Comparison of ENCODE assay signal across 9 cellular contexts in the genomic region with DNA sequence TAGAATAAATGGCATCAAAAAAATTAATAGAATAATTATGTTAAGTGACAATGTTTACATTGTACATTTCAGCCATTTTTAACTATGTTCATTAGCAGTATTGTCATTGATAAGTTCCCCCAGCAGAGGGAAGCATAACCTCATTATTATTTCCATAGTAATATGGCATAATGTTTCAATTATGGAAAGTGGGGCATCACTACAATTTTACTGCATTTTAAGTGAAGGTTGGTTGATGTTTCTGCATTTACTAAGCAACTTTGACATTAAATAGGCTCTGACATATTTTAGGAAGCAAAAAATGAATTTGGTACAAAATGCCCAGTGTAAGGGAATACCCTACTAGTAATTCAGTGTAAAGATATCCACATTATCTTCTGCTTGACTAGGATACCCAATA.
A peak's percentile ranks its signal among the peaks of the same experiment; 100 is the strongest.
DNase-seq lines count a peak whose midpoint lies in the region; ATAC-seq and TF ChIP-seq lines count a peak whose summit lies in the region.
"Had no signal": no experiment of that assay in that cellular context is flagged by ENCODE, and none has a peak within 500 bp of the region (broad histone marks: within the 10 kb centered on the region; RNA-seq: fewer than 3 reads in every experiment).

No MANE protein-coding gene starts in this region.

- DNase-seq in DMS153 treated with DMSO at 0.1 percent for 48 hours (lab: John Stamatoyannopoulos, UW; ENCODE audit: unreplicated experiment) (peak; percentile 8), DMS153 (lab: John Stamatoyannopoulos, UW) (no peak), GM20000 (ENCODE audit: low spot score) (peak; percentile 15), OCI-LY7 (ENCODE audit: low spot score) (peak; percentile 36), endothelial cell (ENCODE audit: low spot score) (no peak), osteoblast (ENCODE audit: insufficient read length, low spot score, missing footprints) (peak; percentile 64)
- no peak for DNase-seq in activated CD4-positive, alpha-beta memory T cell treated with anti-CD3 and anti-CD28 coated beads, Interleukin-2, amount 10 ng/mL, durations not matched to agents 7 days and 5 days

- CTCF ChIA-PET in OCI-LY7 (lab: Charles Lee; ENCODE audit: unreplicated experiment): no interaction called here
- CTCF ChIA-PET in activated CD4-positive, alpha-beta memory T cell treated with anti-CD3 and anti-CD28 coated beads, Interleukin-2, amount 10 ng/mL, durations not matched to agents 7 days and 5 days (lab: Charles Lee): no interaction called here

- peak; percentile 19 for TF ChIP-seq CTCF in GM20000 (IDR thresholded peaks at IDR 0.05; ENCODE audit: extremely low read depth, missing control alignments)
- TF ChIP-seq CTCF in OCI-LY7 (conservative IDR thresholded peaks at IDR 0.05; ENCODE audit: low read length): peak; percentile 86
- TF ChIP-seq CTCF in endothelial cell (IDR thresholded peaks at IDR 0.05; ENCODE audit: unreplicated experiment): peak; percentile 76
- TF ChIP-seq CTCF in osteoblast (IDR thresholded peaks at IDR 0.05; ENCODE audit: extremely low read depth, low read depth, low read length): peak; percentile 59

- H3K4me3 Mint-ChIP-seq in endothelial cell (ENCODE audit: unreplicated experiment): no peak overlapping the region
- no peak overlapping the region for H3K4me3 Mint-ChIP-seq in activated CD4-positive, alpha-beta memory T cell treated with anti-CD3 and anti-CD28 coated beads, Interleukin-2, amount 10 ng/mL, durations not matched to agents 7 days and 5 days

- H2AFZ ChIP-seq in OCI-LY7 (ENCODE audit: low read length): no peak overlapping the region
- H2AFZ ChIP-seq in osteoblast (ENCODE audit: low read length): no peak overlapping the region

- no peak overlapping the region for H3K4me2 ChIP-seq in OCI-LY7 (ENCODE audit: low read length)
- no peak overlapping the region for H3K4me2 ChIP-seq in osteoblast (ENCODE audit: insufficient read depth, low read length)
- H3K4me2 ChIP-seq: BLaER1 had no signal

- POLR2A ChIA-PET in OCI-LY7 (lab: Charles Lee): no interaction called here
- POLR2A ChIA-PET in activated CD4-positive, alpha-beta memory T cell treated with anti-CD3 and anti-CD28 coated beads, Interleukin-2, amount 10 ng/mL, durations not matched to agents 7 days and 5 days (lab: Charles Lee): no interaction called here

- no peaks in the 10 kb centered on the region for H3K36me3 Mint-ChIP-seq in endothelial cell (ENCODE audit: low read depth, unreplicated experiment)
- no peaks in the 10 kb centered on the region for H3K36me3 Mint-ChIP-seq in activated CD4-positive, alpha-beta memory T cell treated with anti-CD3 and anti-CD28 coated beads, Interleukin-2, amount 10 ng/mL, durations not matched to agents 7 days and 5 days (ENCODE audit: low read depth)

- no peaks in the 10 kb centered on the region for H3K9me3 Mint-ChIP-seq in endothelial cell (ENCODE audit: unreplicated experiment)
- no peaks in the 10 kb centered on the region for H3K9me3 Mint-ChIP-seq in activated CD4-positive, alpha-beta memory T cell treated with anti-CD3 and anti-CD28 coated beads, Interleukin-2, amount 10 ng/mL, durations not matched to agents 7 days and 5 days

- H3K9me3 ChIP-seq in OCI-LY7 (ENCODE audit: low read length) (no peaks in the 10 kb centered on the region), osteoblast (ENCODE audit: low read depth, low read length) (no peaks in the 10 kb centered on the region)
- H3K9me3 ChIP-seq: BLaER1 had no signal

- H3K79me2 ChIP-seq in OCI-LY7 (ENCODE audit: insufficient read depth, low read depth, low read length) (no peaks in the 10 kb centered on the region), osteoblast (ENCODE audit: insufficient read depth, low read length) (no peaks in the 10 kb centered on the region)

- H3K27ac ChIP-seq in OCI-LY7 (ENCODE audit: low read depth, low read length, poor library complexity, severe bottlenecking) (no peak overlapping the region), osteoblast (ENCODE audit: low read depth, low read length) (no peak overlapping the region)
- H3K27ac ChIP-seq: BLaER1 had no signal

- H3K9me2 ChIP-seq in OCI-LY7 (ENCODE audit: insufficient read depth, low read length): no peaks in the 10 kb centered on the region

- no peak overlapping the region for H3K4me3 ChIP-seq in OCI-LY7 (ENCODE audit: low read depth, low read length, poor library complexity, severe bottlenecking)
- H3K4me3 ChIP-seq in osteoblast (ENCODE audit: insufficient read depth, low read length): no peak overlapping the region
- H3K4me3 ChIP-seq: BLaER1 had no signal

- H3K4me1 ChIP-seq in OCI-LY7 (ENCODE audit: insufficient read depth, low read length, poor library complexity, severe bottlenecking) (no peaks in the 10 kb centered on the region), osteoblast (ENCODE audit: insufficient read depth, low read length) (no peaks in the 10 kb centered on the region)

- intact Hi-C loops in OCI-LY7 (cut with micrococcal nuclease; ENCODE audit: unreplicated experiment): loop anchor here (1.0 kb wide), 1 partner anchor 1047 kb away; no protein-coding TSS in a partner anchor

- H3K27me3 ChIP-seq in osteoblast (ENCODE audit: insufficient read depth, low read length): no peaks in the 10 kb centered on the region
- H3K27me3 ChIP-seq: BLaER1 had no signal

- H4K20me1 ChIP-seq in OCI-LY7 (ENCODE audit: insufficient read depth, low read length): no peaks in the 10 kb centered on the region
- no peaks in the 10 kb centered on the region for H4K20me1 ChIP-seq in osteoblast (ENCODE audit: insufficient read depth, low read length)
- H4K20me1 ChIP-seq: BLaER1 had no signal

- ATAC-seq in HG03460 (IDR thresholded peaks at IDR 0.05; ENCODE audit: unreplicated experiment): peak; percentile 85

- BruUV-seq in OCI-LY7 (replicated peaks; lab: Mats Ljungman, UMichigan): no TSS peak

- H3K27me3 Mint-ChIP-seq in endothelial cell (ENCODE audit: unreplicated experiment): peaks cover 2% of the 10 kb centered on the region
- no peaks in the 10 kb centered on the region for H3K27me3 Mint-ChIP-seq in activated CD4-positive, alpha-beta memory T cell treated with anti-CD3 and anti-CD28 coated beads, Interleukin-2, amount 10 ng/mL, durations not matched to agents 7 days and 5 days

- H3K36me3 ChIP-seq in OCI-LY7 (ENCODE audit: insufficient read depth, low read length) (no peaks in the 10 kb centered on the region), osteoblast (ENCODE audit: insufficient read depth, low read length) (no peaks in the 10 kb centered on the region)
- H3K36me3 ChIP-seq: BLaER1 had no signal

- peaks cover 5% of the 10 kb centered on the region for H3K4me1 Mint-ChIP-seq in endothelial cell (ENCODE audit: unreplicated experiment)
- H3K4me1 Mint-ChIP-seq in activated CD4-positive, alpha-beta memory T cell treated with anti-CD3 and anti-CD28 coated beads, Interleukin-2, amount 10 ng/mL, durations not matched to agents 7 days and 5 days: no peaks in the 10 kb centered on the region

- no peak overlapping the region for H3K27ac Mint-ChIP-seq in endothelial cell (ENCODE audit: unreplicated experiment)
- H3K27ac Mint-ChIP-seq in activated CD4-positive, alpha-beta memory T cell treated with anti-CD3 and anti-CD28 coated beads, Interleukin-2, amount 10 ng/mL, durations not matched to agents 7 days and 5 days: no peak overlapping the region

Comparison
In these comparisons a context has a peak if more than half of its experiments do, and no peak if none do; other contexts are left out.
1. DNase-seq: peak in DMS153 treated with DMSO at 0.1 percent for 48 hours (single experiment), GM20000 (single experiment), OCI-LY7 (single experiment) and osteoblast (single experiment); none in DMS153 (single experiment), endothelial cell (single experiment) and activated CD4-positive, alpha-beta memory T cell treated with anti-CD3 and anti-CD28 coated beads, Interleukin-2, amount 10 ng/mL, durations not matched to agents 7 days and 5 days (single experiment).
2. CTCF ChIP-seq: peak in every context shown above with its lines; median percentile 86 in OCI-LY7; 76 in endothelial cell; 59 in osteoblast; 19 in GM20000.